Comparison of ENCODE assay signal across 39 cellular contexts in the genomic region with DNA sequence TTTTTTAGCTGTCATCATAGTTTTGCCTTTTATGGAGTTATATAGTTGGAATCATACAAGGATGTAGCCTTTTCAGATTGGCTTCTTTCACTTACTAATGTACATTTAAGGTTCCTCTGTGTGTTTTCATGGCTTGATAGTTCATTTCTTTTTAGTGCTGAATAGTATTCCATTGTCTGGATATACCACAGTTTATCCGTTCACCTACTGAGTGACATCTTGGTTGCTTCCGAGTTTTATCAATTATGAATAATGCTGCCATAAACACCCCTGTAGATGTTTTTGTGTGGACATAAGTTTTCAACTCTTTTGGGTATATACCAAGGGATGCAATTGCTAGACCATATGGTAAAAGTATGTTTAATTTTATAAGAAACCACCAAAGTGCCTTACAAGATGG.
"Had no signal": no experiment of that assay in that cellular context is flagged by ENCODE, and none has a peak within 500 bp of the region (broad histone marks: within the 10 kb centered on the region; RNA-seq: fewer than 3 reads in every experiment).

No MANE protein-coding gene starts in this region.

- H3K4me3 ChIP-seq: adrenal gland, ascending aorta, body of pancreas, breast epithelium, cardiac muscle cell had no signal

- DNase-seq: activated effector memory CD4-positive, alpha-beta T cell treated with anti-CD3 and anti-CD28 coated beads, Interleukin-2, amount 50 U/mL, for 16 hours; activated effector memory CD4-positive, alpha-beta T cell treated with Interleukin-2 at 50 U/mL for 16 hours; activated gamma-delta T cell; activated gamma-delta T cell treated with Interleukin-2 at 50 U/mL for 16 hours; activated naive CD4-positive, alpha-beta T cell; activated naive CD4-positive, alpha-beta T cell treated with anti-CD3 and anti-CD28 coated beads for 36 hours; activated naive CD4-positive, alpha-beta T cell treated with anti-CD3 and anti-CD28 coated beads, Interleukin-2, amount 10 ng/mL, durations not matched to agents 7 days and 5 days; activated naive CD4-positive, alpha-beta T cell treated with anti-CD3 and anti-CD28 coated beads, Interleukin-2, amount 50 U/mL, for 16 hours; activated naive CD4-positive, alpha-beta T cell treated with Interleukin-2 at 50 U/mL for 16 hours; activated naive CD8-positive, alpha-beta T cell treated with anti-CD3 and anti-CD28 coated beads for 36 hours; activated naive CD8-positive, alpha-beta T cell treated with anti-CD3 and anti-CD28 coated beads, Interleukin-2, amount 10 ng/mL, durations not matched to agents 7 days and 5 days; activated naive CD8-positive, alpha-beta T cell treated with anti-CD3 and anti-CD28 coated beads, Interleukin-2, amount 50 U/mL, for 24 hours; activated T-cell treated with anti-CD3 and anti-CD28 coated beads, Interleukin-2, amount 50 U/mL, for 24 hours; activated T-cell treated with anti-CD3 and anti-CD28 coated beads, Interleukin-2, amount 50 U/mL, for 4 hours; activated T-cell treated with anti-CD3 and anti-CD28 coated beads, Interleukin-2, amount 50 U/mL, for 48 hours; activated T-cell treated with anti-CD3 and anti-CD28 coated beads, Interleukin-2, amount 50 U/mL, for 72 hours; adrenal gland; amniotic stem cell; amygdala; anterior cingulate cortex; aorta; body of pancreas; brain microvascular endothelial cell; caudate nucleus; central memory CD4-positive, alpha-beta T cell; cerebellar nuclear complex had no signal

- H3K27ac ChIP-seq: adrenal gland, ascending aorta, body of pancreas, brain microvascular endothelial cell, breast epithelium, cardiac muscle cell had no signal

- H3K4me1 ChIP-seq: adrenal gland, ascending aorta, body of pancreas, breast epithelium had no signal

- H3K27me3 ChIP-seq: adrenal gland, ascending aorta, body of pancreas, brain microvascular endothelial cell, breast epithelium, cardiac muscle cell had no signal

- H3K27me3 Mint-ChIP-seq: activated naive CD4-positive, alpha-beta T cell treated with anti-CD3 and anti-CD28 coated beads, Interleukin-2, amount 10 ng/mL, durations not matched to agents 7 days and 5 days; activated naive CD4-positive, alpha-beta T cell treated with anti-CD3 and anti-CD28 coated beads, Interleukin-2, amount 50 U/mL, for 24 hours; activated naive CD8-positive, alpha-beta T cell; activated naive CD8-positive, alpha-beta T cell treated with anti-CD3 and anti-CD28 coated beads for 36 hours; activated naive CD8-positive, alpha-beta T cell treated with anti-CD3 and anti-CD28 coated beads, Interleukin-2, amount 10 ng/mL, durations not matched to agents 7 days and 5 days; activated naive CD8-positive, alpha-beta T cell treated with anti-CD3 and anti-CD28 coated beads, Interleukin-2, amount 50 U/mL, for 24 hours; activated T-cell treated with anti-CD3 and anti-CD28 coated beads, Interleukin-2, amount 50 U/mL, for 24 hours; activated T-helper 17 cell treated with anti-CD3 and anti-CD28 coated beads, Interleukin-2, amount 50 U/mL, for 72 hours; brain; central memory CD8-positive, alpha-beta T cell had no signal

- H3K4me3 Mint-ChIP-seq: activated naive CD4-positive, alpha-beta T cell treated with anti-CD3 and anti-CD28 coated beads for 36 hours; activated naive CD4-positive, alpha-beta T cell treated with anti-CD3 and anti-CD28 coated beads, Interleukin-2, amount 10 ng/mL, durations not matched to agents 7 days and 5 days; activated naive CD4-positive, alpha-beta T cell treated with anti-CD3 and anti-CD28 coated beads, Interleukin-2, amount 50 U/mL, for 24 hours; activated naive CD8-positive, alpha-beta T cell; activated naive CD8-positive, alpha-beta T cell treated with anti-CD3 and anti-CD28 coated beads for 36 hours; activated naive CD8-positive, alpha-beta T cell treated with anti-CD3 and anti-CD28 coated beads, Interleukin-2, amount 10 ng/mL, durations not matched to agents 7 days and 5 days; activated naive CD8-positive, alpha-beta T cell treated with anti-CD3 and anti-CD28 coated beads, Interleukin-2, amount 50 U/mL, for 24 hours; activated T-cell treated with anti-CD3 and anti-CD28 coated beads, Interleukin-2, amount 50 U/mL, for 24 hours; activated T-cell treated with anti-CD3 and anti-CD28 coated beads, Interleukin-2, amount 50 U/mL, for 4 hours; activated T-cell treated with anti-CD3 and anti-CD28 coated beads, Interleukin-2, amount 50 U/mL, for 72 hours; activated T-helper 1 cell treated with anti-CD3 and anti-CD28 coated beads, Interleukin-12 subunit alpha, Interleukin-12 subunit beta, Interleukin-2, Interleukin-4 antibody, amounts not matched to agents 30 ng/mL and 10 ng/mL and 1 ng/mL, durations not matched to agents 14 hours and 24 hours and 36 hours; activated T-helper 17 cell treated with anti-CD3 and anti-CD28 coated beads, Interleukin-2, amount 50 U/mL, for 72 hours; brain; central memory CD8-positive, alpha-beta T cell had no signal

- H3K36me3 ChIP-seq: adrenal gland, ascending aorta, brain microvascular endothelial cell, breast epithelium, cardiac muscle cell had no signal

- H3K9me3 ChIP-seq: adrenal gland, body of pancreas had no signal

- H3K27ac Mint-ChIP-seq: activated naive CD4-positive, alpha-beta T cell treated with anti-CD3 and anti-CD28 coated beads for 36 hours; activated naive CD4-positive, alpha-beta T cell treated with anti-CD3 and anti-CD28 coated beads, Interleukin-2, amount 10 ng/mL, durations not matched to agents 7 days and 5 days; activated naive CD4-positive, alpha-beta T cell treated with anti-CD3 and anti-CD28 coated beads, Interleukin-2, amount 50 U/mL, for 24 hours; activated naive CD4-positive, alpha-beta T cell treated with anti-CD3 and anti-CD28 coated beads, Interleukin-2, amount 50 U/mL, for 72 hours; activated naive CD8-positive, alpha-beta T cell; activated naive CD8-positive, alpha-beta T cell treated with anti-CD3 and anti-CD28 coated beads for 36 hours; activated naive CD8-positive, alpha-beta T cell treated with anti-CD3 and anti-CD28 coated beads, Interleukin-2, amount 10 ng/mL, durations not matched to agents 7 days and 5 days; activated naive CD8-positive, alpha-beta T cell treated with anti-CD3 and anti-CD28 coated beads, Interleukin-2, amount 50 U/mL, for 24 hours; activated T-cell treated with anti-CD3 and anti-CD28 coated beads, Interleukin-2, amount 50 U/mL, for 24 hours; activated T-cell treated with anti-CD3 and anti-CD28 coated beads, Interleukin-2, amount 50 U/mL, for 72 hours; activated T-helper 1 cell treated with anti-CD3 and anti-CD28 coated beads, Interleukin-12 subunit alpha, Interleukin-12 subunit beta, Interleukin-2, Interleukin-4 antibody, amounts not matched to agents 30 ng/mL and 10 ng/mL and 1 ng/mL, durations not matched to agents 14 hours and 24 hours and 36 hours; activated T-helper 17 cell treated with anti-CD3 and anti-CD28 coated beads, Interleukin-2, amount 50 U/mL, for 72 hours; activated T-helper 2 cell treated with anti-CD3 and anti-CD28 coated beads, Interferon-gamma antibody, Interleukin-2, Interleukin-4, amounts not matched to agents 10 μg/mL and 5 μg/mL and 100 μg/mL, durations not matched to agents 14 hours and 24 hours and 36 hours; brain had no signal

- FAIRE-seq: astrocyte, bronchial epithelial cell had no signal

- H3K4me1 Mint-ChIP-seq: activated naive CD4-positive, alpha-beta T cell treated with anti-CD3 and anti-CD28 coated beads, Interleukin-2, amount 10 ng/mL, durations not matched to agents 7 days and 5 days; activated T-helper 17 cell treated with anti-CD3 and anti-CD28 coated beads, Interleukin-2, amount 50 U/mL, for 72 hours; brain; central memory CD8-positive, alpha-beta T cell had no signal

- ATAC-seq: activated naive CD4-positive, alpha-beta T cell treated with anti-CD3 and anti-CD28 coated beads, Interleukin-2, amount 50 U/mL, for 72 hours; activated naive CD8-positive, alpha-beta T cell treated with anti-CD3 and anti-CD28 coated beads, Interleukin-2, amount 50 U/mL, for 24 hours; activated T-cell treated with anti-CD3 and anti-CD28 coated beads, Interleukin-2, amount 50 U/mL, for 4 hours; activated T-cell treated with anti-CD3 and anti-CD28 coated beads, Interleukin-2, amount 50 U/mL, for 72 hours; activated T-helper 17 cell treated with anti-CD3 and anti-CD28 coated beads, Interleukin-2, amount 50 U/mL, for 72 hours; body of pancreas had no signal
